In genomic region chr1:15788624-15789301, GRCh38 we compare ENCODE assay signal across 1 cellular context.
TF ChIP-seq lines count a peak whose summit lies in the region.

No MANE protein-coding gene starts in this region.

TF ChIP-seq in GM12878, 131 proteins besides CTCF, POLR2A, EP300 and RAD21:
- TF ChIP-seq RB1 (IDR thresholded peaks at IDR 0.05; ENCODE audit: borderline replicate concordance): no peak
- TF ChIP-seq EED (IDR thresholded peaks at IDR 0.05; ENCODE audit: low read depth): 0 out of 2 replicates have a peak, but pooled peaks have one; percentile 50
- no peak for TF ChIP-seq ESRRA (IDR thresholded peaks at IDR 0.05; ENCODE audit: low read length)
- TF ChIP-seq RUNX3 (IDR thresholded peaks at IDR 0.05; ENCODE audit: low read length): 0 out of 2 replicates have a peak, but pooled peaks have one; percentile 21
- TF ChIP-seq IKZF1 (conservative IDR thresholded peaks at IDR 0.05): peak; percentile 64
- TF ChIP-seq ATF3 (IDR thresholded peaks at IDR 0.05; ENCODE audit: borderline replicate concordance, extremely low read depth, low read depth, low read length): no peak
- TF ChIP-seq PKNOX1 (IDR thresholded peaks at IDR 0.05): peak; percentile 94
- 0 out of 2 replicates have a peak, but pooled peaks have one; percentile 12 for TF ChIP-seq MTA2 (IDR thresholded peaks at IDR 0.05; ENCODE audit: low read depth)
- no peak for TF ChIP-seq E2F8 (IDR thresholded peaks at IDR 0.05; ENCODE audit: low read depth, partially characterized antibody)
- peak; percentile 97 for TF ChIP-seq TCF12 (IDR thresholded peaks at IDR 0.05; ENCODE audit: low read depth, low read length)
- peak; percentile 78 for TF ChIP-seq PBX3 (IDR thresholded peaks at IDR 0.05; ENCODE audit: insufficient replicate concordance, low read depth, low read length)
- 0 out of 2 replicates have a peak, but pooled peaks have one; percentile 21 for TF ChIP-seq DPF2 (IDR thresholded peaks at IDR 0.05)
- peak; percentile 62; the same call in 1 of the 2 replicates for TF ChIP-seq TCF3 (IDR thresholded peaks at IDR 0.05; ENCODE audit: borderline replicate concordance, insufficient read depth, low read depth, low read length)
- peak; percentile 8; the same call in 1 of the 2 replicates for TF ChIP-seq PAX5 (IDR thresholded peaks at IDR 0.05; ENCODE audit: borderline replicate concordance, low read depth, low read length)
- TF ChIP-seq IKZF2 (IDR thresholded peaks at IDR 0.05): 0 out of 4 replicates have a peak, but pooled peaks of 1 of the 2 experiments have one; percentile 27
- peak in 1 of 2 experiments; percentile 26; a peak in 1 of 4 replicates for TF ChIP-seq BHLHE40 (IDR thresholded peaks at IDR 0.05; ENCODE audit: borderline replicate concordance in 1 of 2, low read depth in 2 of 2, low read length in 1 of 2)
- TF ChIP-seq IRF4 (IDR thresholded peaks at IDR 0.05; ENCODE audit: low read depth, low read length): peak; percentile 36; the same call in 1 of the 2 replicates
- TF ChIP-seq EGR1 (IDR thresholded peaks at IDR 0.05; ENCODE audit: borderline replicate concordance in 1 of 2, low read depth in 2 of 2, low read length in 2 of 2): peak in 1 of 2 experiments; percentile 68; a peak in 2 of 3 replicates
- no peak for TF ChIP-seq NR2C1 (IDR thresholded peaks at IDR 0.05)
- 0 out of 2 replicates have a peak, but pooled peaks have one; percentile 30 for TF ChIP-seq SPI1 (IDR thresholded peaks at IDR 0.05; ENCODE audit: borderline replicate concordance, insufficient read depth, low read depth, low read length)
TF ChIP-seq in GM12878: peak in this region for 15.
